1 cellular context compared by ENCODE assay signal in genomic region chr6:37244430-37245310, GRCh38.
TF ChIP-seq lines count a peak whose summit lies in the region.

No MANE protein-coding gene starts in this region.

TF ChIP-seq in A549, 52 proteins besides CTCF, POLR2A, EP300 and RAD21 (continued from another document):
- TF ChIP-seq, protein P1, sequence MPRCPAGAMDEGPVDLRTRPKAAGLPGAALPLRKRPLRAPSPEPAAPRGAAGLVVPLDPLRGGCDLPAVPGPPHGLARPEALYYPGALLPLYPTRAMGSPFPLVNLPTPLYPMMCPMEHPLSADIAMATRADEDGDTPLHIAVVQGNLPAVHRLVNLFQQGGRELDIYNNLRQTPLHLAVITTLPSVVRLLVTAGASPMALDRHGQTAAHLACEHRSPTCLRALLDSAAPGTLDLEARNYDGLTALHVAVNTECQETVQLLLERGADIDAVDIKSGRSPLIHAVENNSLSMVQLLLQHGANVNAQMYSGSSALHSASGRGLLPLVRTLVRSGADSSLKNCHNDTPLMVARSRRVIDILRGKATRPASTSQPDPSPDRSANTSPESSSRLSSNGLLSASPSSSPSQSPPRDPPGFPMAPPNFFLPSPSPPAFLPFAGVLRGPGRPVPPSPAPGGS (IDR thresholded peaks at IDR 0.05), result 0 out of 3 replicates have a peak, but pooled peaks have one; percentile 47
- TF ChIP-seq ZNF302 (CRISPR knock-in tag; IDR thresholded peaks at IDR 0.05) (no peak), ZSCAN20 (CRISPR knock-in tag; IDR thresholded peaks at IDR 0.05) (no peak), RARB (CRISPR knock-in tag; IDR thresholded peaks at IDR 0.05) (no peak), JUNB (IDR thresholded peaks at IDR 0.05) (peak; percentile 52; the same call in 1 of the 2 replicates), GATA3 (IDR thresholded peaks at IDR 0.05; ENCODE audit: borderline replicate concordance) (peak; percentile 70; the same call in 1 of the 2 replicates), CBX8 (IDR thresholded peaks at IDR 0.05) (no peak), FOXS1 (CRISPR knock-in tag; IDR thresholded peaks at IDR 0.05) (peak; percentile 70; the same call in 1 of the 2 replicates), SMC3 (IDR thresholded peaks at IDR 0.05) (no peak), HDAC2 (IDR thresholded peaks at IDR 0.05) (no peak), CBX2 (IDR thresholded peaks at IDR 0.05; ENCODE audit: borderline replicate concordance, low read depth) (no peak), E2F6 (IDR thresholded peaks at IDR 0.05; ENCODE audit: borderline replicate concordance, low read depth) (no peak), JUN (IDR thresholded peaks at IDR 0.05) (peak; percentile 55 to 68; a peak in 3 of 5 replicates), PHF8 (IDR thresholded peaks at IDR 0.05; ENCODE audit: borderline replicate concordance, low read depth) (no peak), TP53 (CRISPR knock-in tag; IDR thresholded peaks at IDR 0.05) (peak; percentile 94; the same call in 1 of the 2 replicates), MAFK (IDR thresholded peaks at IDR 0.05; ENCODE audit: partially characterized antibody) (no peak)
TF ChIP-seq in A549: peak in this region for 8.
